1 cellular context compared by ENCODE assay signal in genomic region chr22:30262112-30262511, GRCh38.
TF ChIP-seq lines count a peak whose summit lies in the region.

No MANE protein-coding gene starts in this region.

TF ChIP-seq in A549, 52 proteins besides CTCF, POLR2A, EP300 and RAD21 (continued from another document):
- TF ChIP-seq HMGXB4 (CRISPR knock-in tag; IDR thresholded peaks at IDR 0.05; ENCODE audit: borderline replicate concordance) = no peak
- no peak for TF ChIP-seq ZSCAN20 (CRISPR knock-in tag; IDR thresholded peaks at IDR 0.05)
- TF ChIP-seq FOXS1 (CRISPR knock-in tag; IDR thresholded peaks at IDR 0.05) = no peak
- no peak for TF ChIP-seq ELK1 (IDR thresholded peaks at IDR 0.05; ENCODE audit: low read depth, low read length)
- TF ChIP-seq TP53 (CRISPR knock-in tag; IDR thresholded peaks at IDR 0.05) = no peak
- TF ChIP-seq BHLHE40 (IDR thresholded peaks at IDR 0.05; ENCODE audit: low read depth, low read length) = no peak
- no peak for TF ChIP-seq BCL3 (IDR thresholded peaks at IDR 0.05)
- TF ChIP-seq RNF2 (IDR thresholded peaks at IDR 0.05; ENCODE audit: borderline replicate concordance, low read depth) = no peak
- no peak for TF ChIP-seq MAZ (IDR thresholded peaks at IDR 0.05; ENCODE audit: borderline replicate concordance, low read depth, low read length)
- TF ChIP-seq ZC3H11A (IDR thresholded peaks at IDR 0.05) = no peak
